23 cellular contexts compared by ENCODE assay signal in genomic region chr2:133173224-133173623, GRCh38.
DNase-seq lines count a peak whose midpoint lies in the region; ATAC-seq, FAIRE-seq and TF ChIP-seq lines count a peak whose summit lies in the region.
"Had no signal": no experiment of that assay in that cellular context is flagged by ENCODE, and none has a peak within 500 bp of the region (broad histone marks: within the 10 kb centered on the region; RNA-seq: fewer than 3 reads in every experiment).

No MANE protein-coding gene starts in this region.

- no peak overlapping the region for H3K27ac Mint-ChIP-seq in CD8-positive, alpha-beta T cell
- H3K27ac Mint-ChIP-seq: CD14-positive monocyte; CD4-positive, alpha-beta memory T cell; HFFc6 had no signal

- CTCF ChIA-PET in CD8-positive, alpha-beta T cell (lab: Charles Lee), result no interaction called here

- H3K27me3 ChIP-seq in CD8-positive, alpha-beta T cell (ENCODE audit: insufficient read depth, low read length), result no peaks in the 10 kb centered on the region
- H3K27me3 ChIP-seq: BLaER1 had no signal

- no peaks in the 10 kb centered on the region for H3K9me3 ChIP-seq in SK-N-MC (ENCODE audit: low read depth, low read length)
- H3K9me3 ChIP-seq in CD8-positive, alpha-beta T cell (ENCODE audit: low read length), result no peaks in the 10 kb centered on the region
- H3K9me3 ChIP-seq: BLaER1 had no signal

- ATAC-seq in left lobe of liver (peak; percentile 57), GM18858 (IDR thresholded peaks at IDR 0.05; ENCODE audit: unreplicated experiment) (no peak)
- no peak for ATAC-seq in CD8-positive, alpha-beta T cell
- ATAC-seq: HCT116 had no signal

- intact Hi-C loops in CD8-positive, alpha-beta T cell (cut with DNase I, micrococcal nuclease), result no loop called here

- no peaks in the 10 kb centered on the region for H3K4me1 Mint-ChIP-seq in CD8-positive, alpha-beta T cell (ENCODE audit: low read depth)
- H3K4me1 Mint-ChIP-seq: CD14-positive monocyte had no signal

- POLR2A ChIA-PET in CD8-positive, alpha-beta T cell (lab: Charles Lee), result no interaction called here

- peaks cover 3% of the 10 kb centered on the region for H3K27me3 Mint-ChIP-seq in CD8-positive, alpha-beta T cell (ENCODE audit: low read depth)

- H3K9me3 Mint-ChIP-seq in CD8-positive, alpha-beta T cell, result peaks cover 2% of the 10 kb centered on the region
- H3K9me3 Mint-ChIP-seq: CD14-positive monocyte, HFFc6 had no signal

- H3K4me3 ChIP-seq in SK-N-MC, result no peak overlapping the region
- H3K4me3 ChIP-seq in CD8-positive, alpha-beta T cell (ENCODE audit: low read depth, low read length), result no peak overlapping the region
- H3K4me3 ChIP-seq: BLaER1 had no signal

- FAIRE-seq in D721Med (lab: Jason Lieb, UNC), result no peak
- FAIRE-seq: A204.1, G401.6, GM12891, HTR-8/SVneo had no signal

- H3K27ac ChIP-seq in SK-N-MC, result peak overlapping the region; percentile 35
- no peak overlapping the region for H3K27ac ChIP-seq in CD8-positive, alpha-beta T cell (ENCODE audit: low read depth, low read length)
- H3K27ac ChIP-seq: BLaER1, KMS-11 had no signal

- peak; percentile 18 for TF ChIP-seq CTCF in D721Med (IDR thresholded peaks at IDR 0.05; ENCODE audit: insufficient read depth, missing control alignments)
- no peak for TF ChIP-seq CTCF in CD8-positive, alpha-beta T cell (IDR thresholded peaks at IDR 0.05)

- H3K4me1 ChIP-seq in CD8-positive, alpha-beta T cell (ENCODE audit: insufficient read depth, low read length), result no peaks in the 10 kb centered on the region
- H3K4me1 ChIP-seq: BLaER1 had no signal

- DNase-seq in D721Med (ENCODE audit: insufficient read length, low spot score), result no peak
- DNase-seq in SK-N-MC (ENCODE audit: low read depth, low spot score), result no peak
- DNase-seq in left lobe of liver (ENCODE audit: low spot score), result no peak
- no peak for DNase-seq in CD8-positive, alpha-beta T cell
- DNase-seq in T-helper 2 cell, result no peak
- DNase-seq: Calu3; CD4-positive, alpha-beta memory T cell; DMS 273 treated with DMSO at 0.1 percent for 48 hours; DMS53; DND-41; EL; GOT3; H7; HFFc6 had no signal

- H3K36me3 Mint-ChIP-seq in CD8-positive, alpha-beta T cell, result no peaks in the 10 kb centered on the region
- H3K36me3 Mint-ChIP-seq: CD14-positive monocyte; CD4-positive, alpha-beta memory T cell had no signal

- H3K9ac ChIP-seq in SK-N-MC (ENCODE audit: insufficient read length), result no peak overlapping the region
- H3K9ac ChIP-seq: BLaER1, KMS-11 had no signal

- no peaks in the 10 kb centered on the region for H3K36me3 ChIP-seq in SK-N-MC (ENCODE audit: insufficient read depth, low read length)
- H3K36me3 ChIP-seq in CD8-positive, alpha-beta T cell (ENCODE audit: insufficient read depth, low read length), result no peaks in the 10 kb centered on the region
- H3K36me3 ChIP-seq: BLaER1 had no signal

- H3K4me3 Mint-ChIP-seq in CD8-positive, alpha-beta T cell, result no peak overlapping the region
- H3K4me3 Mint-ChIP-seq: CD14-positive monocyte; CD4-positive, alpha-beta memory T cell; HFFc6 had no signal
